In genomic region chr19:24054044-24054935, GRCh38 we compare ENCODE assay signal across 10 cellular contexts. TPM values are rescaled to one million over a fixed set of nuclear protein-coding genes. Genes with fewer than 3 reads are reported as not detected.
A peak's percentile ranks its signal among the peaks of the same experiment; 100 is the strongest.
DNase-seq lines count a peak whose midpoint lies in the region; ATAC-seq, FAIRE-seq and TF ChIP-seq lines count a peak whose summit lies in the region.
"Had no signal": no experiment of that assay in that cellular context is flagged by ENCODE, and none has a peak within 500 bp of the region (broad histone marks: within the 10 kb centered on the region; RNA-seq: fewer than 3 reads in every experiment).

No MANE protein-coding gene starts in this region.

- in situ Hi-C loops in GM12878 (cut with MboI), result no loop called here

- TF ChIP-seq CTCF in GM12878 (IDR thresholded peaks at IDR 0.05 in 2 of 3, conservative IDR thresholded peaks at IDR 0.05 in 1 of 3; ENCODE audit: control insufficient read depth in 2 of 3, extremely low read depth in 1 of 3, insufficient read depth in 1 of 3, low read depth in 3 of 3, low read length in 3 of 3), result no peak

- peak overlapping the region; percentile 73 for H3K4me3 Mint-ChIP-seq in natural killer cell treated with Interleukin-12 subunit alpha and Interleukin-12 subunit beta and Interleukin-15 and Interleukin-18, amount 100 ng/mL, for 72 hours

- H3K36me3 Mint-ChIP-seq in natural killer cell treated with Interleukin-12 subunit alpha and Interleukin-12 subunit beta and Interleukin-15 and Interleukin-18, amount 100 ng/mL, for 72 hours, result peaks cover 54% of the 10 kb centered on the region

- RAD21 ChIA-PET in GM12878 (lab: Charles Lee; ENCODE audit: unreplicated experiment), result no interaction called here

- H3K9me3 ChIP-seq in GM12878 (replicated peaks; ENCODE audit: control insufficient read depth, insufficient read depth, low read length), result no peaks in the 10 kb centered on the region

- no TSS peak for BruUV-seq in GM12878 (replicated peaks; lab: Mats Ljungman, UMichigan)

- H3K9me3 Mint-ChIP-seq in natural killer cell treated with Interleukin-12 subunit alpha and Interleukin-12 subunit beta and Interleukin-15 and Interleukin-18, amount 100 ng/mL, for 72 hours, result no peaks in the 10 kb centered on the region

- no peaks in the 10 kb centered on the region for H3K27me3 Mint-ChIP-seq in natural killer cell treated with Interleukin-12 subunit alpha and Interleukin-12 subunit beta and Interleukin-15 and Interleukin-18, amount 100 ng/mL, for 72 hours

- TF ChIP-seq POLR2A in GM12878 (IDR thresholded peaks at IDR 0.05; ENCODE audit: low read depth, low read length), result no peak

- ATAC-seq in GM12878 (no peak; the same call in 2 of the 3 replicates), HG03354 (IDR thresholded peaks at IDR 0.05; ENCODE audit: poor library complexity, severe bottlenecking, unreplicated experiment) (no peak)
- peak; percentile 87 to 89 for ATAC-seq in natural killer cell treated with Interleukin-12 subunit alpha and Interleukin-12 subunit beta and Interleukin-15 and Interleukin-18, amount 100 ng/mL, for 72 hours

- H3K36me3 ChIP-seq in GM12878 (ENCODE audit: control insufficient read depth in 2 of 2, insufficient read depth in 2 of 2, low read length in 1 of 2), result peaks cover 2 to 8% of the 10 kb centered on the region in 2 experiments; a peak in 3 of 4 replicates

- POLR2A ChIA-PET in GM12878 (lab: Charles Lee), result no interaction called here

- DNase-seq in GM03348 (ENCODE audit: low spot score) (peak; percentile 52), HT1080 (ENCODE audit: low read depth) (peak; percentile 93), GM12878 (ENCODE audit: low read depth, low spot score) (no peak), putamen (ENCODE audit: low spot score) (no peak), urothelium cell line (ENCODE audit: low spot score) (no peak), head of caudate nucleus (no peak)
- DNase-seq in natural killer cell treated with Interleukin-12 subunit alpha and Interleukin-12 subunit beta and Interleukin-15 and Interleukin-18, amount 100 ng/mL, for 72 hours (ENCODE audit: low spot score), result no peak
- DNase-seq: NCI-H2029 treated with DMSO at 0.1 percent for 48 hours had no signal

- H3K4me1 Mint-ChIP-seq in natural killer cell treated with Interleukin-12 subunit alpha and Interleukin-12 subunit beta and Interleukin-15 and Interleukin-18, amount 100 ng/mL, for 72 hours (ENCODE audit: low read depth in 2 of 2), result peaks cover 50 to 55% of the 10 kb centered on the region in 2 donors

- intact Hi-C loops in GM12878 (cut with micrococcal nuclease; ENCODE audit: unreplicated experiment) (no loop called here), head of caudate nucleus (cut with DNase I) (no loop called here)

- no peak overlapping the region for H2AFZ ChIP-seq in GM12878 (ENCODE audit: control insufficient read depth, low read depth, low read length)

- TF ChIP-seq RAD21 in GM12878 (IDR thresholded peaks at IDR 0.05; ENCODE audit: insufficient read depth, low read depth, low read length), result no peak

- FAIRE-seq in GM12878 (lab: Jason Lieb, UNC), result no peak
- FAIRE-seq in urothelium cell line (lab: Jason Lieb, UNC), result no peak

- no peak for TF ChIP-seq EP300 in GM12878 (IDR thresholded peaks at IDR 0.05; ENCODE audit: borderline replicate concordance in 1 of 2, control insufficient read depth in 1 of 2, low read depth in 2 of 2, low read length in 2 of 2)

- H3K27ac ChIP-seq in GM12878 (ENCODE audit: control insufficient read depth, insufficient read depth), result no peak overlapping the region
- H3K27ac ChIP-seq: VCaP had no signal

- H3K4me2 ChIP-seq in GM12878 (ENCODE audit: control insufficient read depth, insufficient read depth), result no peak overlapping the region

- WGBS in GM12878 (ENCODE audit: insufficient coverage, insufficient replicate concordance, low lambda C conversion rate, missing lambda C conversion rate), result 20% methylated on average over 5 of the region's 5 CpGs

- peak overlapping the region; percentile 94 to 96 for H3K27ac Mint-ChIP-seq in natural killer cell treated with Interleukin-12 subunit alpha and Interleukin-12 subunit beta and Interleukin-15 and Interleukin-18, amount 100 ng/mL, for 72 hours

- no peaks in the 10 kb centered on the region for H3K27me3 ChIP-seq in GM12878 (replicated peaks in 1 of 2; ENCODE audit: control insufficient read depth in 2 of 2, insufficient read depth in 2 of 2, low read length in 1 of 2)

- no peaks in the 10 kb centered on the region for H3K79me2 ChIP-seq in GM12878 (ENCODE audit: control insufficient read depth, insufficient read depth, low read length)

- H3K9ac ChIP-seq in GM12878 (ENCODE audit: control insufficient read depth, insufficient read depth, low read length), result no peak overlapping the region

- H4K20me1 ChIP-seq in GM12878 (ENCODE audit: control insufficient read depth, insufficient read depth), result no peaks in the 10 kb centered on the region

- CTCF ChIA-PET in GM12878 (lab: Yijun Ruan, JAX), result no interaction called here

- H3K4me1 ChIP-seq in GM12878 (ENCODE audit: control insufficient read depth, insufficient read depth, low read length), result no peaks in the 10 kb centered on the region

- no peak overlapping the region for H3K4me3 ChIP-seq in GM12878

- SMC1A ChIA-PET in GM12878 (lab: Charles Lee; ENCODE audit: uncharacterized antibody, unreplicated experiment), result no interaction called here

TF ChIP-seq in GM12878, 131 proteins besides CTCF, POLR2A, EP300 and RAD21:
- TF ChIP-seq ZBTB40 (IDR thresholded peaks at IDR 0.05; ENCODE audit: borderline replicate concordance) (no peak), RUNX3 (IDR thresholded peaks at IDR 0.05; ENCODE audit: low read length) (peak; percentile 60), IRF4 (IDR thresholded peaks at IDR 0.05; ENCODE audit: low read depth, low read length) (0 out of 2 replicates have a peak, but pooled peaks have one; percentile 24), CEBPB (IDR thresholded peaks at IDR 0.05; ENCODE audit: borderline replicate concordance in 1 of 2, low read depth in 2 of 2, low read length in 2 of 2) (no peak), JUNB (IDR thresholded peaks at IDR 0.05) (peak; percentile 73)

RNA-seq across cellular contexts. Expression of gene ZNF254, which starts 32.7 kb away (rescaled TPM):
- total RNA-seq in HT1080 (2014; rRNA removed; shearing (Covaris generic)), result 0.23 and 0.37 TPM in 2 replicates
- polyA plus RNA-seq in HT1080 (2015; cell fraction: cytosol; rRNA removed), result 0.28 and 0.85 TPM in 2 replicates
- 1.0 and 1.1 TPM in 2 replicates for polyA plus RNA-seq in HT1080 (2015; cell fraction: nucleus; rRNA removed)
- 71.5 and 73.7 TPM in 2 replicates for total RNA-seq in GM12878 (2013; cell fraction: nucleolus; rRNA removed)
- 10.6 and 11.7 TPM in 2 replicates for total RNA-seq in GM12878 (2014; rRNA removed)
- 15.0 and 15.7 TPM in 2 replicates for total RNA-seq in GM12878 (2014; rRNA removed; fragmentation: Illumina TruSeq; extraction: Trizol)
- 7.8 and 11.9 TPM in 2 replicates for total RNA-seq in GM12878 (2021)
- 4.9 TPM for polyA plus RNA-seq in GM12878 (2011; ENCODE audit: low read depth)
- polyA plus RNA-seq in GM12878 (2011; rRNA removed), result 1.5 and 2.2 TPM in 2 replicates
- 0.93 and 0.99 TPM in 2 replicates for polyA plus RNA-seq in GM12878 (2011; cell fraction: cytosol; rRNA removed)
- polyA plus RNA-seq in GM12878 (2011; cell fraction: nucleus; rRNA removed), result 1.3 and 2.2 TPM in 2 replicates
- polyA plus RNA-seq in GM12878 (2012), result 4.1 and 5.6 TPM in 2 replicates
- 10.0 and 10.6 TPM in 2 replicates for polyA plus RNA-seq in GM12878 (2014; fragmentation: Illumina TruSeq; extraction: Trizol)
- 1 to 10 TPM; 7.8 to 8.5 TPM for polyA plus RNA-seq in GM12878 (2014; fragmentation: Nextera tagmentation; extraction: Ambion mirVana)
- polyA plus RNA-seq in GM12878 (2014; rRNA removed), result 6.1 and 8.7 TPM in 2 replicates
- polyA plus RNA-seq in GM12878 (2016; fragmentation: Nextera tagmentation; extraction: Ambion mirVana), result 1 to 10 TPM; 8.4 to 8.5 TPM
- 0.82 and 1.4 TPM in 2 replicates for polyA minus RNA-seq in GM12878 (2011; rRNA and poly(A)+ RNA removed)
- polyA minus RNA-seq in GM12878 (2011; cell fraction: cytosol; rRNA and poly(A)+ RNA removed), result 0.27 and 0.83 TPM in 2 replicates
- 1.3 and 3.3 TPM in 2 replicates for polyA minus RNA-seq in GM12878 (2011; cell fraction: nucleus; rRNA and poly(A)+ RNA removed)
- total RNA-seq in natural killer cell treated with Interleukin-12 subunit alpha and Interleukin-12 subunit beta and Interleukin-15 and Interleukin-18, amount 100 ng/mL, for 72 hours, result 10 to 100 TPM; 10.5 to 13.4 TPM

Comparison
In these comparisons a context has a peak if more than half of its experiments do, and no peak if none do; other contexts are left out.
1. DNase-seq: peak in GM03348 (single experiment) and HT1080 (single experiment); none in GM12878 (single experiment), natural killer cell treated with Interleukin-12 subunit alpha and Interleukin-12 subunit beta and Interleukin-15 and Interleukin-18, amount 100 ng/mL, for 72 hours (single experiment), putamen (single experiment), urothelium cell line (single experiment) and head of caudate nucleus (0 of 42).
2. ATAC-seq: peak in natural killer cell treated with Interleukin-12 subunit alpha and Interleukin-12 subunit beta and Interleukin-15 and Interleukin-18, amount 100 ng/mL, for 72 hours (2 of 2); none in GM12878 (single experiment) and HG03354 (single experiment).